In genomic region chr14:36773136-36773540, GRCh38 we compare ENCODE assay signal across 12 cellular contexts.
DNase-seq lines count a peak whose midpoint lies in the region; ATAC-seq and TF ChIP-seq lines count a peak whose summit lies in the region.
"Had no signal": no experiment of that assay in that cellular context is flagged by ENCODE, and none has a peak within 500 bp of the region (broad histone marks: within the 10 kb centered on the region; RNA-seq: fewer than 3 reads in every experiment).

No MANE protein-coding gene starts in this region.

- H3K27ac Mint-ChIP-seq in osteocyte (ENCODE audit: unreplicated experiment), result no peak overlapping the region
- H3K27ac Mint-ChIP-seq: activated B cell treated with CpG ODN at 0.5 μM for 24 hours had no signal

- peaks cover 7% of the 10 kb centered on the region for H3K4me1 Mint-ChIP-seq in osteocyte (ENCODE audit: unreplicated experiment)
- H3K4me1 Mint-ChIP-seq: activated B cell treated with CpG ODN at 0.5 μM for 24 hours had no signal

- no peaks in the 10 kb centered on the region for H3K36me3 Mint-ChIP-seq in osteocyte (ENCODE audit: unreplicated experiment)

- in situ Hi-C loops in astrocyte of the spinal cord (cut with HindIII; ENCODE audit: low sequenced_read_pairs), result no loop called here

- TF ChIP-seq CTCF in astrocyte of the spinal cord (IDR thresholded peaks at IDR 0.05; ENCODE audit: low read depth, low read length), result no peak
- TF ChIP-seq CTCF in osteocyte (IDR thresholded peaks at IDR 0.05), result peak; percentile 24

- no peak overlapping the region for H3K4me3 Mint-ChIP-seq in osteocyte (ENCODE audit: unreplicated experiment)
- H3K4me3 Mint-ChIP-seq: activated B cell treated with CpG ODN at 0.5 μM for 24 hours had no signal

- peak; percentile 54 for DNase-seq in DMS 273 (lab: John Stamatoyannopoulos, UW; ENCODE audit: unreplicated experiment)
- DNase-seq in DMS 273 treated with DMSO at 0.1 percent for 48 hours (lab: John Stamatoyannopoulos, UW), result no peak
- DNase-seq in NCI-H2107 treated with DMSO at 0.1 percent for 48 hours (lab: John Stamatoyannopoulos, UW; ENCODE audit: unreplicated experiment), result peak; percentile 67
- peak; percentile 5 for DNase-seq in astrocyte of the spinal cord (ENCODE audit: low read depth, low spot score)
- no peak for DNase-seq in osteocyte (ENCODE audit: extremely low spot score, unreplicated experiment)
- DNase-seq: 8988T; activated B cell treated with CpG ODN at 0.5 μM for 24 hours; kidney; stimulated activated CD4-positive, alpha-beta T cell treated with anti-CD3 and anti-CD28 coated beads, Interleukin-12 subunit alpha, Interleukin-12 subunit beta, amount 100 ng/mL, for 4 hours had no signal

- H3K9me3 Mint-ChIP-seq in osteocyte (ENCODE audit: unreplicated experiment), result no peaks in the 10 kb centered on the region

- no peak overlapping the region for H3K4me3 ChIP-seq in astrocyte of the spinal cord (ENCODE audit: low read depth, low read length)

- H3K27me3 Mint-ChIP-seq in osteocyte (ENCODE audit: unreplicated experiment), result peaks cover 3% of the 10 kb centered on the region
- H3K27me3 Mint-ChIP-seq: activated B cell treated with CpG ODN at 0.5 μM for 24 hours had no signal

- ATAC-seq in HG03039 (IDR thresholded peaks at IDR 0.05; ENCODE audit: unreplicated experiment) (no peak), HG03354 (IDR thresholded peaks at IDR 0.05; ENCODE audit: poor library complexity, severe bottlenecking, unreplicated experiment) (no peak), HG02798 (IDR thresholded peaks at IDR 0.05; ENCODE audit: poor library complexity, unreplicated experiment) (no peak)

Comparison
In these comparisons a context has a peak if more than half of its experiments do, and no peak if none do; other contexts are left out.
1. DNase-seq: peak in DMS 273 (single experiment), NCI-H2107 treated with DMSO at 0.1 percent for 48 hours (single experiment) and astrocyte of the spinal cord (single experiment); none in DMS 273 treated with DMSO at 0.1 percent for 48 hours (single experiment) and osteocyte (single experiment).